In genomic region chrX:14032383-14032782, GRCh38 we compare ENCODE assay signal across 8 cellular contexts. TPM values are rescaled to one million over a fixed set of nuclear protein-coding genes. Genes with fewer than 3 reads are reported as not detected.
DNase-seq lines count a peak whose midpoint lies in the region; ATAC-seq and TF ChIP-seq lines count a peak whose summit lies in the region.

No MANE protein-coding gene starts in this region.

- TF ChIP-seq POLR2A in heart left ventricle (IDR thresholded peaks at IDR 0.05) (no peak), thyroid gland (IDR thresholded peaks at IDR 0.05) (no peak)

- no peaks in the 10 kb centered on the region for H3K36me3 Mint-ChIP-seq in naive B cell

- H3K4me3 ChIP-seq in heart left ventricle (no peak overlapping the region), dorsolateral prefrontal cortex (no peak overlapping the region), thyroid gland (replicated peaks in 1 of 3) (no peak overlapping the region)

- H3K4me3 Mint-ChIP-seq in naive B cell, result peak overlapping the region in 1 of 8 donors; percentile 93

- H3K27ac ChIP-seq in heart left ventricle (no peak overlapping the region), dorsolateral prefrontal cortex (peak overlapping the region in 39 of 59 donors; percentile 15 to 94 (median 53)), thyroid gland (no peak overlapping the region)

- H3K36me3 ChIP-seq in heart left ventricle, result no peaks in the 10 kb centered on the region
- H3K36me3 ChIP-seq in thyroid gland, result no peaks in the 10 kb centered on the region

- H3K9me3 ChIP-seq in heart left ventricle, result no peaks in the 10 kb centered on the region
- no peaks in the 10 kb centered on the region for H3K9me3 ChIP-seq in thyroid gland

- H3K27me3 ChIP-seq in heart left ventricle, result peaks cover 0 to 28% (median 0%) of the 10 kb centered on the region in 9 donors
- peaks cover 0 to 49% (median 9%) of the 10 kb centered on the region in 45 donors for H3K27me3 ChIP-seq in dorsolateral prefrontal cortex
- H3K27me3 ChIP-seq in thyroid gland, result no peaks in the 10 kb centered on the region

- H3K27me3 Mint-ChIP-seq in naive B cell, result peaks cover 9 to 38% (median 10%) of the 10 kb centered on the region in 3 donors

- intact Hi-C loops in heart left ventricle (cut with DNase I) (loop anchor here (2.0 to 10.0 kb wide), 16 partner anchors 128 to 1078 kb away; no protein-coding TSS in a partner anchor), Right ventricle myocardium inferior (cut with DNase I) (loop anchor here (2.0 kb wide), 1 partner anchor 372 kb away; no protein-coding TSS in a partner anchor), dorsolateral prefrontal cortex (cut with DNase I) (loop anchor here (2.0 to 5.0 kb wide), 4 partner anchors 284 to 1085 kb away; no protein-coding TSS in a partner anchor), thyroid gland (cut with DNase I) (loop anchor here (5.0 kb wide), 2 partner anchors 375 to 525 kb away; no protein-coding TSS in a partner anchor)

- H3K4me1 Mint-ChIP-seq in naive B cell, result peaks cover 8 to 19% (median 9%) of the 10 kb centered on the region in 3 donors

- H3K9me3 Mint-ChIP-seq in naive B cell, result no peaks in the 10 kb centered on the region

- TF ChIP-seq CTCF in heart left ventricle (IDR thresholded peaks at IDR 0.05) (peak; percentile 45 to 86 (median 69)), dorsolateral prefrontal cortex (IDR thresholded peaks at IDR 0.05 in 54 of 56, conservative IDR thresholded peaks at IDR 0.05 in 2 of 56; ENCODE audit: low read depth in 1 of 56, partially characterized antibody in 56 of 56) (peak; percentile 58 to 99 (median 91)), thyroid gland (IDR thresholded peaks at IDR 0.05) (peak; percentile 20 to 77 (median 67))

- peak overlapping the region in 4 of 6 donors; percentile 4 to 72 (median 42) for H3K27ac Mint-ChIP-seq in naive B cell

- peaks cover 0 to 22% (median 9%) of the 10 kb centered on the region in 12 donors for H3K4me1 ChIP-seq in heart left ventricle
- peaks cover 0 to 6% of the 10 kb centered on the region in 2 donors for H3K4me1 ChIP-seq in thyroid gland

- WGBS in heart left ventricle, 4 donors, result 0 to 4% (median 1%) methylated on average over 2 of the region's 2 CpGs
- 0 to 9% methylated on average over 2 of the region's 2 CpGs for WGBS in thyroid gland, 2 donors

- DNase-seq in heart left ventricle (peak in 3 of 5 donors; percentile 29 to 37 (median 36)), Right ventricle myocardium inferior (ENCODE audit: missing footprints) (no peak), NCI-H2196 treated with DMSO at 0.1 percent for 48 hours (lab: John Stamatoyannopoulos, UW; ENCODE audit: unreplicated experiment) (peak; percentile 0), dorsolateral prefrontal cortex (peak in 2 of 10 donors; percentile 40 to 52), naive B cell (peak; percentile 59), thyroid gland (peak; percentile 27 to 37)
- peak; percentile 9 to 33 for DNase-seq in activated CD4-positive, alpha-beta T cell treated with anti-CD3 and anti-CD28 coated beads, Interleukin-2, amount 50 U/mL, for 24 hours (ENCODE audit: low read depth in 1 of 2, low spot score in 1 of 2)

- ATAC-seq in heart left ventricle (no peak), Right ventricle myocardium inferior (no peak), naive B cell (ENCODE audit: low read depth in 2 of 2) (no peak), GM21447 (IDR thresholded peaks at IDR 0.05; ENCODE audit: unreplicated experiment) (no peak)

RNA-seq across cellular contexts. Expression of gene GEMIN8, which starts 2.7 kb away (rescaled TPM):
- total RNA-seq in heart left ventricle (10 to 100 TPM; 10.3 to 16.3 (median 13.5) TPM), Right ventricle myocardium inferior (9.3 TPM), dorsolateral prefrontal cortex (10 to 100 TPM in 119 of 120 experiments, 1 to 10 TPM in 1; 9.8 to 42.5 (median 21.9) TPM), thyroid gland (10 to 100 TPM; 13.9 to 50.7 (median 30.0) TPM)
- polyA plus RNA-seq in heart left ventricle (10 to 100 TPM; 11.9 to 14.3 TPM), naive B cell (ENCODE audit: low read depth in 6 of 6) (10 to 100 TPM; 13.0 to 24.7 (median 20.6) TPM)

Comparison
In these comparisons a context has a peak if more than half of its experiments do, and no peak if none do; other contexts are left out.
1. H3K27ac ChIP-seq: peak in dorsolateral prefrontal cortex (39 of 59); none in heart left ventricle (0 of 12) and thyroid gland (0 of 3).
2. Peak in every context shown above with its lines, with median percentiles within 50 percentile points of each other: CTCF ChIP-seq.